Comparison of ENCODE assay signal across 8 cellular contexts in genomic region chr17:27384261-27384701, GRCh38.
A peak's percentile ranks its signal among the peaks of the same experiment; 100 is the strongest.
DNase-seq lines count a peak whose midpoint lies in the region; ATAC-seq and TF ChIP-seq lines count a peak whose summit lies in the region.

No MANE protein-coding gene starts in this region.

- POLR2A ChIA-PET in RWPE1 (lab: Yijun Ruan, JAX; ENCODE audit: low non-redundant PET): no interaction called here

- peaks cover 63% of the 10 kb centered on the region for H3K4me1 Mint-ChIP-seq in osteocyte (ENCODE audit: unreplicated experiment)

- no peaks in the 10 kb centered on the region for H3K36me3 Mint-ChIP-seq in osteocyte (ENCODE audit: unreplicated experiment)

- H3K9me3 Mint-ChIP-seq in osteocyte (ENCODE audit: unreplicated experiment): no peaks in the 10 kb centered on the region

- ATAC-seq in GM21360 (IDR thresholded peaks at IDR 0.05; ENCODE audit: unreplicated experiment): no peak
- no peak for ATAC-seq in GM19452 (IDR thresholded peaks at IDR 0.05; ENCODE audit: unreplicated experiment)
- no peak for ATAC-seq in GM18505 (IDR thresholded peaks at IDR 0.05; ENCODE audit: unreplicated experiment)
- no peak for ATAC-seq in left colon

- peak overlapping the region; percentile 77 for H3K27ac ChIP-seq in RWPE1

- peak; percentile 98 for DNase-seq in EL
- peak; percentile 91 for DNase-seq in RWPE1 (ENCODE audit: low spot score)
- peak; percentile 99 for DNase-seq in fibroblast of the aortic adventitia (ENCODE audit: low read depth)
- DNase-seq in osteocyte (ENCODE audit: extremely low spot score, unreplicated experiment): peak; percentile 92
- DNase-seq in left colon: no peak

- no peaks in the 10 kb centered on the region for H3K27me3 Mint-ChIP-seq in osteocyte (ENCODE audit: unreplicated experiment)

- intact Hi-C loops in left colon (cut with DNase I, micrococcal nuclease): no loop called here

- H3K4me3 Mint-ChIP-seq in osteocyte (ENCODE audit: unreplicated experiment): no peak overlapping the region

- no peak overlapping the region for H3K4me3 ChIP-seq in fibroblast of the aortic adventitia (ENCODE audit: low read depth, low read length)

- TF ChIP-seq CTCF in RWPE1 (conservative IDR thresholded peaks at IDR 0.05; ENCODE audit: low read depth) (no peak), fibroblast of the aortic adventitia (IDR thresholded peaks at IDR 0.05; ENCODE audit: insufficient read depth, low read length) (peak; percentile 37), osteocyte (IDR thresholded peaks at IDR 0.05) (peak; percentile 24)

- H3K27ac Mint-ChIP-seq in osteocyte (ENCODE audit: unreplicated experiment): peak overlapping the region; percentile 89

- TF ChIP-seq POLR2A in GM18505 (IDR thresholded peaks at IDR 0.05; ENCODE audit: borderline replicate concordance, extremely low read depth, insufficient read depth, insufficient read length): no peak

- CTCF ChIA-PET in RWPE1 (lab: Yijun Ruan, JAX): interaction anchor here (0.8 to 1.3 kb wide), 3 partner anchors 9 to 116 kb away, joined by 3 read pairs; no protein-coding TSS in a partner anchor

Comparison
In these comparisons a context has a peak if more than half of its experiments do, and no peak if none do; other contexts are left out.
1. DNase-seq: peak in EL (single experiment), RWPE1 (single experiment), fibroblast of the aortic adventitia (single experiment) and osteocyte (single experiment); none in left colon (0 of 2).